ENCODE assay signal across 8 cellular contexts in the genomic region with DNA sequence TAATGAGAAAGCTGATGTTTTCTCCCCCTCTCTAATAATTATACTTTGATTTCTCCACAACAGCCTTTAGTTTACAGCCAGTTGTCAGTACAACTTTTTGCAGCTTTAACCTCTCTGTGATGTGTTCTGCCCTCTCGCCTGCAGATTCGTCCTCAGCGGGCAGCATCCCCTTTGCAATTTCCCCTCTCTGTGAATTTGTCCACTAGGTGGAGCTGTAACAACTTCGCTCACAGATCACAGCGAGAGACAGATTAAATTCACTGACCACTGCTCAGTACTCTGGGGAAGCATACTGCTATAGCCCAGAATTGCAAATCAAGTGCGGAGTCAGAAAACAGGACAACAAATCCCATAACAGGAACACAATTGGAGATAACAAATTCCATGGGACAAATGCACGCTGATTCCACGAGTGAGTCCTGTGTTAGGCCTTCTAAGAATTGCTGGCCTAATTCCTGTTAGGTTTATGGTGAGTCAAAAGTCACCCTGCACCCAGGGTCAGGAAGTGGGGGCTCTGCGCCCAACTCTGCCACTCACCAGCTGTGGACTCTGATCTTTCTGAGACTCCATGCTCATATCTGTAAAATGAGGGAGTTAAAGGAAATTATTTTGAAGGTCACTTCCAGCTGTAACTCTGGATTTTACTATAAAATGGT.
DNase-seq lines count a peak whose midpoint lies in the region; ATAC-seq and TF ChIP-seq lines count a peak whose summit lies in the region.

No MANE protein-coding gene starts in this region.

- H3K4me3 ChIP-seq in OCI-LY1 (ENCODE audit: low read depth, low read length, poor library complexity, severe bottlenecking) = no peak overlapping the region
- no peak overlapping the region for H3K4me3 ChIP-seq in left lung
- H3K4me3 ChIP-seq in upper lobe of right lung = no peak overlapping the region

- H3F3A ChIP-seq in OCI-LY1 (ENCODE audit: insufficient read depth, low read length) = no peaks in the 10 kb centered on the region

- H3K9me2 ChIP-seq in OCI-LY1 (ENCODE audit: low read depth, low read length) = no peaks in the 10 kb centered on the region

- H3K36me3 ChIP-seq in ES-I3 (ENCODE audit: insufficient read depth, low read length) (no peaks in the 10 kb centered on the region), OCI-LY1 (ENCODE audit: insufficient read depth, low read length) (no peaks in the 10 kb centered on the region), left lung (no peaks in the 10 kb centered on the region), upper lobe of right lung (no peaks in the 10 kb centered on the region)

- H3K27ac ChIP-seq in OCI-LY1 (ENCODE audit: low read depth, low read length, poor library complexity, severe bottlenecking) = no peak overlapping the region
- H3K27ac ChIP-seq in left lung = no peak overlapping the region
- no peak overlapping the region for H3K27ac ChIP-seq in upper lobe of right lung

- H3K4me1 ChIP-seq in ES-I3 (ENCODE audit: insufficient read depth, low read length) = peaks cover 16% of the 10 kb centered on the region; the same call in 1 of the 2 replicates
- H3K4me1 ChIP-seq in OCI-LY1 (ENCODE audit: insufficient read depth, low read length, severe bottlenecking) = no peaks in the 10 kb centered on the region
- H3K4me1 ChIP-seq in left lung = no peaks in the 10 kb centered on the region
- no peaks in the 10 kb centered on the region for H3K4me1 ChIP-seq in upper lobe of right lung

- no peaks in the 10 kb centered on the region for H4K20me1 ChIP-seq in OCI-LY1 (ENCODE audit: insufficient read depth, low read length)

- H2AFZ ChIP-seq in OCI-LY1 (ENCODE audit: low read length) = no peak overlapping the region

- H3K4me2 ChIP-seq in OCI-LY1 (ENCODE audit: low read length) = no peak overlapping the region

- H3K27me3 ChIP-seq in OCI-LY1 (ENCODE audit: insufficient read depth, low read length) = no peaks in the 10 kb centered on the region
- no peaks in the 10 kb centered on the region for H3K27me3 ChIP-seq in left lung
- H3K27me3 ChIP-seq in upper lobe of right lung = no peaks in the 10 kb centered on the region

- 0 out of 2 replicates have a peak overlapping the region, but pooled peaks have one; percentile 5 for H3K9ac ChIP-seq in ES-I3 (ENCODE audit: low read depth, low read length)
- no peak overlapping the region for H3K9ac ChIP-seq in OCI-LY1 (ENCODE audit: low read length)

- no peaks in the 10 kb centered on the region for H3K79me2 ChIP-seq in OCI-LY1 (ENCODE audit: insufficient read depth, low read length)

- DNase-seq in HK-2 (ENCODE audit: unreplicated experiment) (peak; percentile 44), cerebellar cortex (ENCODE audit: low spot score) (peak; percentile 68), left lung (no peak), upper lobe of right lung (no peak)
- no peak for DNase-seq in effector CD8-positive, alpha-beta T cell (lab: John Stamatoyannopoulos, UW)

- ATAC-seq in GM21367 (IDR thresholded peaks at IDR 0.05; ENCODE audit: unreplicated experiment) (peak; percentile 85), left lung (peak; percentile 94), upper lobe of right lung (peak; percentile 84)

- intact Hi-C loops in left lung (cut with DNase I) (no loop called here), upper lobe of right lung (cut with DNase I) (no loop called here)

- peak; percentile 76 for TF ChIP-seq CTCF in OCI-LY1 (IDR thresholded peaks at IDR 0.05; ENCODE audit: low read length)
- peak; percentile 66 to 78 for TF ChIP-seq CTCF in left lung (IDR thresholded peaks at IDR 0.05)
- TF ChIP-seq CTCF in upper lobe of right lung (IDR thresholded peaks at IDR 0.05) = peak; percentile 81

- H3K9me3 ChIP-seq in ES-I3 (ENCODE audit: control insufficient read depth, insufficient read depth, low read length) (no peaks in the 10 kb centered on the region), OCI-LY1 (ENCODE audit: low read length) (no peaks in the 10 kb centered on the region), left lung (no peaks in the 10 kb centered on the region), upper lobe of right lung (no peaks in the 10 kb centered on the region)

Comparison
In these comparisons a context has a peak if more than half of its experiments do, and no peak if none do; other contexts are left out.
1. DNase-seq: peak in HK-2 (single experiment) and cerebellar cortex (single experiment); none in left lung (0 of 2), upper lobe of right lung (single experiment) and effector CD8-positive, alpha-beta T cell (single experiment).
2. Peak in every context shown above with its lines, with median percentiles within 50 percentile points of each other: ATAC-seq and CTCF ChIP-seq.